20 cellular contexts compared by ENCODE assay signal in the genomic region with DNA sequence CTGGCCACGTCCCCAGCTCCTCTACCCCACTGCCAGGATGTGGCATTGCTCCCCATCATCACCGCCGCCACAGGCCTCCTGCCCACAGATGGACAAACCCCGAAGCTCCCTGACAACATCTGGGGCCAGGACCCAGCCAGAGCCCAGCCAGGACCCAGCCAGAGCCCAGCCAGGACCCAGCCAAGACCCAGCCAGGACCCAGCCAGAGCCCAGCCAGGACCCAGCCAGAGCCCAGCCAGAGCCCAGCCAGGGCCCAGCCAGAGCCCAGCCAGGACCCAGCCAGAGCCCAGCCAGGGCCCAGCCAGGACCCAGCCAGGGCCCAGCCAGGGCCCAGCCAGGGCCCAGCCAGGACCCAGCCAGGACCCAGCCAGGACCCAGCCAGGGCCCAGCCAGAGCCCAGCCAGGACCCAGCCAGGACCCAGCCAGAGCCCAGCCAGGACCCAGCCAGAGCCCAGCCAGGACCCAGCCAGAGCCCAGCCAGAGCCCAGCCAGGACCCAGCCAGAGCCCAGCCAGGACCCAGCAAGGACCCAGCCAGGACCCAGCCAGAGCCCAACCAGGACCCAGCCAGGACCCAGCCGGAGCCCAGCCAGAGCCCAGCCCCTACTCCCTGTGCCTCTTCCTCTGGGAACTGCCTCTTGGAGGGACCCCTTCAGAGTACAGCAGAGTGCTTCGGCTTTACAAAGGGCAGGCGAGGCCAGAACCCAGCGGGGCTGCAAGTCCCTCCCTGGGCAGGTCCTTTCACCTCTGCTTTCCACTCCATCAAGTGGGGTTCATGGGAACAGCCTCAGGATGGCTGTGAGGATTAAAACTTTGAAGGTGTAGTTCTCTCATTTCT. TPM values are rescaled to one million over a fixed set of nuclear protein-coding genes. Genes with fewer than 3 reads are reported as not detected.
DNase-seq lines count a peak whose midpoint lies in the region; ATAC-seq, FAIRE-seq and TF ChIP-seq lines count a peak whose summit lies in the region.
"Had no signal": no experiment of that assay in that cellular context is flagged by ENCODE, and none has a peak within 500 bp of the region (broad histone marks: within the 10 kb centered on the region; RNA-seq: fewer than 3 reads in every experiment).

No MANE protein-coding gene starts in this region.

- TF ChIP-seq RAD21 in H1 (IDR thresholded peaks at IDR 0.05 in 1 of 2, conservative IDR thresholded peaks at IDR 0.05 in 1 of 2; ENCODE audit: low read depth in 2 of 2, low read length in 2 of 2), result no peak

- peaks cover 0 to 4% (median 1%) of the 10 kb centered on the region in 3 donors for H3K27me3 Mint-ChIP-seq in CD14-positive monocyte (ENCODE audit: low read depth in 3 of 3)
- H3K27me3 Mint-ChIP-seq: B cell; CD4-positive, alpha-beta memory T cell had no signal

- H3K27ac ChIP-seq in H1 (ENCODE audit: low read depth, low read length), result no peak overlapping the region
- H3K27ac ChIP-seq in neuronal stem cell (replicated peaks; ENCODE audit: low read length), result no peak overlapping the region
- H3K27ac ChIP-seq: SJSA1 had no signal

- DNase-seq in CD14-positive monocyte (ENCODE audit: low spot score), result peak; percentile 20
- peak; percentile 57 for DNase-seq in H7
- no peak for DNase-seq in H1 (ENCODE audit: low read depth in 1 of 2, low spot score in 2 of 2)
- DNase-seq in neuronal stem cell (ENCODE audit: low spot score), result no peak
- no peak for DNase-seq in NCI-H2171 treated with DMSO at 0.1 percent for 48 hours (lab: John Stamatoyannopoulos, UW)
- DNase-seq: ACHN; CD4-positive, alpha-beta memory T cell; DMS79 treated with DMSO at 0.1 percent for 48 hours; GDM1; NCI-H1436 treated with DMSO at 0.1 percent for 48 hours; NCI-H345; NCI-H526 treated with DMSO at 0.1 percent for 48 hours; RPMI8226 had no signal

- no peak overlapping the region for H2AK5ac ChIP-seq in H1 (ENCODE audit: low read depth, low read length)
- peak overlapping the region; percentile 92 for H2AK5ac ChIP-seq in neuronal stem cell (ENCODE audit: low read depth, low read length)

- H3K36me3 ChIP-seq in H7 (replicated peaks; ENCODE audit: control insufficient read depth, insufficient read depth, low read length) (no peaks in the 10 kb centered on the region; the same call in none of the 2 replicates), H1 (ENCODE audit: control insufficient read depth in 2 of 4, insufficient read depth in 4 of 4, low read length in 3 of 4) (no peaks in the 10 kb centered on the region; a peak in 1 of 8 replicates), neuronal stem cell (replicated peaks in 1 of 2; ENCODE audit: control insufficient read depth in 2 of 2, insufficient read depth in 2 of 2, low read length in 2 of 2) (peaks cover 0 to 5% of the 10 kb centered on the region in 2 donors)
- H3K36me3 ChIP-seq: HAP-1, SJSA1 had no signal

- H2BK5ac ChIP-seq in H1 (ENCODE audit: low read depth, low read length), result no peak overlapping the region
- peak overlapping the region; percentile 82 for H2BK5ac ChIP-seq in neuronal stem cell (ENCODE audit: low read length)

- no peak for FAIRE-seq in H1 (lab: Jason Lieb, UNC)
- FAIRE-seq: D721Med, GM12892 had no signal

- no peak overlapping the region for H3K56ac ChIP-seq in H1 (replicated peaks; ENCODE audit: insufficient read length, low read depth, low read length)

- CTCF ChIA-PET in H1 (lab: Charles Lee; ENCODE audit: partially characterized antibody), result no interaction called here

- H4K8ac ChIP-seq in H1 (ENCODE audit: extremely low read depth, insufficient read depth, low read length), result peak overlapping the region; percentile 91; the same call in 1 of the 2 replicates
- H4K8ac ChIP-seq in neuronal stem cell (ENCODE audit: low read depth, low read length), result no peak overlapping the region

- ATAC-seq in GM19463 (IDR thresholded peaks at IDR 0.05; ENCODE audit: unreplicated experiment), result no peak
- ATAC-seq in GM21390 (IDR thresholded peaks at IDR 0.05; ENCODE audit: unreplicated experiment), result no peak

- H2AFZ ChIP-seq in H1 (ENCODE audit: low read length), result no peak overlapping the region
- H2AFZ ChIP-seq in neuronal stem cell (ENCODE audit: low read length), result no peak overlapping the region

- TF ChIP-seq CTCF in CD14-positive monocyte (IDR thresholded peaks at IDR 0.05), result no peak
- no peak for TF ChIP-seq CTCF in H1 (IDR thresholded peaks at IDR 0.05; ENCODE audit: control extremely low read depth in 1 of 3, insufficient read depth in 1 of 3, low read depth in 1 of 3, low read length in 3 of 3)

- peaks cover 0 to 1% (median 0%) of the 10 kb centered on the region in 4 experiments; a peak in 1 of 7 replicates for H3K4me1 ChIP-seq in H1 (replicated peaks in 1 of 4; ENCODE audit: control insufficient read depth in 3 of 4, insufficient read depth in 4 of 4, low read length in 3 of 4)
- no peaks in the 10 kb centered on the region for H3K4me1 ChIP-seq in neuronal stem cell (ENCODE audit: control insufficient read depth in 2 of 2, insufficient read depth in 1 of 2, low read depth in 1 of 2, low read length in 2 of 2)
- H3K4me1 ChIP-seq: HAP-1, SJSA1 had no signal

- no peak overlapping the region for H3K23ac ChIP-seq in H1 (ENCODE audit: insufficient read length)
- H3K23ac ChIP-seq in neuronal stem cell (ENCODE audit: low read depth, low read length, poor library complexity), result peak overlapping the region; percentile 85

- no peaks in the 10 kb centered on the region for H4K20me1 ChIP-seq in H1 (replicated peaks in 1 of 2; ENCODE audit: control insufficient read depth in 1 of 2, insufficient read depth in 2 of 2, low read length in 2 of 2)

- no peaks in the 10 kb centered on the region for H3K79me2 ChIP-seq in H1 (ENCODE audit: control insufficient read depth in 1 of 2, insufficient read depth in 2 of 2, low read length in 2 of 2)

- POLR2A ChIA-PET in H1 (lab: Charles Lee; ENCODE audit: partially characterized antibody), result interaction anchor here (0.7 kb wide), 1 partner anchor 113 kb away, joined by 3 read pairs; no protein-coding TSS in a partner anchor

- H3K4me3 ChIP-seq in H7 (ENCODE audit: insufficient read depth, low read depth, low read length) (no peak overlapping the region), H1 (ENCODE audit: extremely low read depth in 1 of 4, insufficient read depth in 2 of 4, low read depth in 3 of 4, low read length in 4 of 4) (no peak overlapping the region), neuronal stem cell (ENCODE audit: low read length in 2 of 2) (no peak overlapping the region)
- H3K4me3 ChIP-seq: HAP-1, SJSA1 had no signal

- H3K4me3 Mint-ChIP-seq in CD14-positive monocyte, result no peak overlapping the region
- H3K4me3 Mint-ChIP-seq: B cell; CD4-positive, alpha-beta memory T cell had no signal

- H3K79me1 ChIP-seq in H1 (ENCODE audit: low read depth, low read length), result no peaks in the 10 kb centered on the region
- H3K79me1 ChIP-seq in neuronal stem cell (ENCODE audit: low read depth, low read length), result peaks cover 3% of the 10 kb centered on the region

- no peak overlapping the region for H3K4me2 ChIP-seq in H1 (ENCODE audit: insufficient read depth in 1 of 2, low read depth in 2 of 2, low read length in 2 of 2)
- no peak overlapping the region for H3K4me2 ChIP-seq in neuronal stem cell (ENCODE audit: insufficient read depth, low read length, poor library complexity, severe bottlenecking)

- no peak overlapping the region for H4K91ac ChIP-seq in H1 (replicated peaks; ENCODE audit: insufficient read length, low read length)
- no peak overlapping the region for H4K91ac ChIP-seq in neuronal stem cell (ENCODE audit: low read depth, low read length, poor library complexity)

- H2BK20ac ChIP-seq in H1 (ENCODE audit: low read length), result no peak overlapping the region

- no peak overlapping the region for H2BK15ac ChIP-seq in H1 (ENCODE audit: low read length)
- H2BK15ac ChIP-seq in neuronal stem cell (ENCODE audit: low read length), result peak overlapping the region; percentile 85

- TF ChIP-seq EP300 in H1 (IDR thresholded peaks at IDR 0.05; ENCODE audit: borderline replicate concordance in 1 of 2, low read depth in 2 of 2, low read length in 2 of 2), result no peak

- no peaks in the 10 kb centered on the region for H3K23me2 ChIP-seq in H1 (ENCODE audit: low read depth, low read length)

- TF ChIP-seq POLR2A in H1 (IDR thresholded peaks at IDR 0.05; ENCODE audit: control extremely low read depth in 1 of 2, low read depth in 2 of 2, low read length in 2 of 2), result no peak

- H3K27ac Mint-ChIP-seq in CD14-positive monocyte, result peak overlapping the region in 1 of 7 donors; percentile 11
- H3K27ac Mint-ChIP-seq: B cell had no signal

- no peak overlapping the region for H3K4ac ChIP-seq in H1 (replicated peaks; ENCODE audit: insufficient read length, low read depth, low read length)
- peak overlapping the region; percentile 89 for H3K4ac ChIP-seq in neuronal stem cell (ENCODE audit: low read length)

- no peaks in the 10 kb centered on the region for H3K4me1 Mint-ChIP-seq in CD14-positive monocyte
- H3K4me1 Mint-ChIP-seq: B cell; CD4-positive, alpha-beta memory T cell had no signal

- H3K9ac ChIP-seq in H1 (replicated peaks in 1 of 4; ENCODE audit: extremely low read depth in 1 of 4, low read depth in 3 of 4, low read length in 3 of 4), result no peak overlapping the region
- no peak overlapping the region for H3K9ac ChIP-seq in neuronal stem cell (ENCODE audit: low read depth, low read length, poor library complexity)

- WGBS in H1 (ENCODE audit: extremely low coverage in 1 of 2, insufficient coverage in 1 of 2, insufficient read length in 1 of 2, insufficient replicate concordance in 2 of 2, low coverage in 1 of 2, low lambda C conversion rate in 2 of 2, missing lambda C conversion rate in 1 of 2), 2 experiments, result 79% methylated on average over 8 of the region's 8 CpGs; no CpG with 5 or more reads in 1 of the 2 experiments
- WGBS in neuronal stem cell (ENCODE audit: extremely low coverage in 2 of 2, insufficient read length in 2 of 2, insufficient replicate concordance in 1 of 2), 2 donors, result no CpG with 5 or more reads among the region's 8 CpGs

- H2BK12ac ChIP-seq in H1 (ENCODE audit: low read depth, low read length) (no peak overlapping the region), neuronal stem cell (ENCODE audit: low read length) (peak overlapping the region; percentile 99)

- no peak overlapping the region for H4K5ac ChIP-seq in H1 (ENCODE audit: insufficient read length, low read depth, low read length)

- no peak overlapping the region for H3K18ac ChIP-seq in H1 (ENCODE audit: extremely low read depth, low read length)
- peak overlapping the region; percentile 95 for H3K18ac ChIP-seq in neuronal stem cell (ENCODE audit: low read length)

- H3K9me3 Mint-ChIP-seq in CD14-positive monocyte, result peaks cover 0 to 2% (median 0%) of the 10 kb centered on the region in 7 donors
- H3K9me3 Mint-ChIP-seq: CD4-positive, alpha-beta memory T cell had no signal

- no peak overlapping the region for H2BK120ac ChIP-seq in H1 (replicated peaks; ENCODE audit: low read depth, low read length)
- H2BK120ac ChIP-seq in neuronal stem cell (ENCODE audit: low read depth, low read length), result peak overlapping the region; percentile 47

- H3K9me3 ChIP-seq in H1 (ENCODE audit: insufficient read depth in 2 of 2, low read depth in 1 of 2, low read length in 1 of 2) (no peaks in the 10 kb centered on the region), neuronal stem cell (replicated peaks in 1 of 2; ENCODE audit: control insufficient read depth in 2 of 2, insufficient read depth in 1 of 2, low read depth in 1 of 2, low read length in 2 of 2) (no peaks in the 10 kb centered on the region)
- H3K9me3 ChIP-seq: HAP-1, SJSA1 had no signal

- intact Hi-C loops in CD14-positive monocyte (cut with micrococcal nuclease), result no loop called here

- H3K27me3 ChIP-seq in H7 (ENCODE audit: control insufficient read depth, insufficient read depth, low read length) (no peaks in the 10 kb centered on the region), H1 (replicated peaks in 1 of 4; ENCODE audit: control insufficient read depth in 3 of 4, extremely low read depth in 1 of 4, insufficient read depth in 3 of 4, low read length in 3 of 4) (no peaks in the 10 kb centered on the region), neuronal stem cell (ENCODE audit: control insufficient read depth in 3 of 3, insufficient read depth in 3 of 3, low read depth in 1 of 3, low read length in 3 of 3) (no peaks in the 10 kb centered on the region)

- H3K14ac ChIP-seq in H1 (ENCODE audit: insufficient read length) (no peak overlapping the region), neuronal stem cell (ENCODE audit: low read length) (peak overlapping the region; percentile 56)

- H3K36me3 Mint-ChIP-seq in CD14-positive monocyte, result no peaks in the 10 kb centered on the region
- H3K36me3 Mint-ChIP-seq: CD4-positive, alpha-beta memory T cell had no signal

RNA-seq across cellular contexts. Expression of a gene that starts 43.7 kb away (rescaled TPM):
- not detected for polyA plus RNA-seq in CD14-positive monocyte
- 5.8 and 6.1 TPM in 2 replicates for total RNA-seq in H7 (2014; rRNA removed; shearing (Covaris generic))
- total RNA-seq in H1 (2021; fragmentation: NEBNext Ultra II Directional; extraction: Animal tissue kit (Norgen Biotek cat#: 25700)), result 4.6 and 5.3 TPM in 2 replicates
- polyA plus RNA-seq in H1 (2011; rRNA removed), result 3.4 and 4.3 TPM in 2 replicates
- 2.5 TPM for polyA plus RNA-seq in H1 (2011; cell fraction: cytosol; rRNA removed)
- 10.2 TPM for polyA plus RNA-seq in H1 (2011; cell fraction: nucleus; rRNA removed)
- 1.4 to 4.2 TPM (median 3.9 TPM) in 4 replicates for polyA plus RNA-seq in H1 (2012, experiment 1 of 2)
- 2.9 TPM for polyA plus RNA-seq in H1 (2012, experiment 2 of 2)
- polyA plus RNA-seq in H1 (2013, experiment 1 of 2), result 3.8 TPM
- 2.9 TPM for polyA plus RNA-seq in H1 (2013, experiment 2 of 2)
- polyA minus RNA-seq in H1 (2011; rRNA and poly(A)+ RNA removed), result 3.5 and 4.4 TPM in 2 replicates
- 3.3 TPM for polyA minus RNA-seq in H1 (2011; cell fraction: cytosol; rRNA and poly(A)+ RNA removed)
- polyA minus RNA-seq in H1 (2011; cell fraction: nucleus; rRNA and poly(A)+ RNA removed), result 10.2 TPM
- polyA plus RNA-seq in neuronal stem cell (2013, experiment 1 of 2), result 1.1 TPM
- polyA plus RNA-seq in neuronal stem cell (2013, experiment 2 of 2), result 1.3 TPM
- total RNA-seq: SJSA1 had no signal

Comparison
In these comparisons a context has a peak if more than half of its experiments do, and no peak if none do; other contexts are left out.
1. DNase-seq: peak in CD14-positive monocyte (single experiment) and H7 (single experiment); none in H1 (0 of 2), neuronal stem cell (single experiment) and NCI-H2171 treated with DMSO at 0.1 percent for 48 hours (single experiment).